ENCODE assay signal across 8 cellular contexts in the genomic region with DNA sequence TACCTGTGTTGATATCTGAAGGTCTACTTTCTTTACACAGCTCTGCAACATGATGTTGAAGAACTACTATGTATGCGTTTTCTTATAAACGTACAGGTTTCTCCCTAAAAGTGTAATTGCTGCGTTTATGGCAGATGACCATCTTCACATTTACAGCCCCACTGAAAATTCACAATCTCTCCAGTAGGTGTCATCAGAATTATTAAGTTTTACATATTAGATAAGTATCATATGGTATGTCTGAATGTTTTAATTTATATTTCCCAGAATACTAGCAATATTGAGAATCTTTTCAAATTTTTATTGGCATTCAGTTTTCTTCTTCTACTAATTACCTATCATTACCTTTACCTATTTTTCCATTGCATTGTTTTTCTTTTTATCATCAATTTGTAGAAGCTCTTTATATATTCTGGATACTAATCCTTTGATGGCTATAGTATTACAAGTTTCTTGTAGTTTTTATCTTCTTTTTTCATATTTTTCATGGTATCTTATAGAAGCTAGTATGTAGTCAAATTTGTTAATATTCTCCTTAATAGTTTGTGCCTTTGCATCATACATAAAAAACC.
DNase-seq lines count a peak whose midpoint lies in the region; ATAC-seq, FAIRE-seq and TF ChIP-seq lines count a peak whose summit lies in the region.

No MANE protein-coding gene starts in this region.

- no peaks in the 10 kb centered on the region for H3K27me3 ChIP-seq in SU-DHL-6 (ENCODE audit: low read length)
- H3K27me3 ChIP-seq in keratinocyte (ENCODE audit: control insufficient read depth, extremely low read depth, insufficient read depth, low read length), result no peaks in the 10 kb centered on the region

- no peak overlapping the region for H3K27ac ChIP-seq in SU-DHL-6 (ENCODE audit: low read depth, low read length)
- H3K27ac ChIP-seq in keratinocyte (ENCODE audit: control insufficient read depth, insufficient read depth, low read length), result no peak overlapping the region

- no peak for FAIRE-seq in keratinocyte (lab: Jason Lieb, UNC)

- H2AFZ ChIP-seq in SU-DHL-6 (ENCODE audit: low read depth, low read length, severe bottlenecking) (no peak overlapping the region), keratinocyte (ENCODE audit: control insufficient read depth, low read length) (peak overlapping the region; percentile 31)

- peaks cover 7% of the 10 kb centered on the region for H3K4me1 ChIP-seq in keratinocyte (ENCODE audit: control insufficient read depth, extremely low read depth, insufficient read depth, low read length)

- dilution Hi-C loops in keratinocyte (cut with MboI; ENCODE audit: extremely low pct_ligation_motif_present, low sequenced_read_pairs), result no loop called here

- DNase-seq in AML-193 (lab: John Stamatoyannopoulos, UW) (peak; percentile 6 to 23), HFF-Myc (ENCODE audit: extremely low read depth, low read depth) (peak; percentile 21), keratinocyte (ENCODE audit: low read depth, low spot score) (no peak), NCI-H2107 treated with DMSO at 0.1 percent for 48 hours (lab: John Stamatoyannopoulos, UW; ENCODE audit: unreplicated experiment) (no peak), G401 (ENCODE audit: low spot score) (no peak)

- H3K36me3 ChIP-seq in SU-DHL-6 (ENCODE audit: low read length) (no peaks in the 10 kb centered on the region), keratinocyte (ENCODE audit: control insufficient read depth in 2 of 2, extremely low read depth in 1 of 2, insufficient read depth in 2 of 2, low read length in 2 of 2) (no peaks in the 10 kb centered on the region)

- no peaks in the 10 kb centered on the region for H3K9me3 ChIP-seq in SU-DHL-6 (ENCODE audit: insufficient read depth, low read length)
- no peaks in the 10 kb centered on the region for H3K9me3 ChIP-seq in keratinocyte (ENCODE audit: control insufficient read depth, low read depth, low read length)

- H3K4me2 ChIP-seq in SU-DHL-6 (ENCODE audit: low read depth, low read length, poor library complexity, severe bottlenecking) (no peak overlapping the region), keratinocyte (ENCODE audit: control insufficient read depth, extremely low read depth, insufficient read depth, low read depth, low read length) (no peak overlapping the region)

- in situ Hi-C loops in G401 (cut with HindIII; ENCODE audit: low sequenced_read_pairs), result no loop called here

- H3K9ac ChIP-seq in SU-DHL-6 (ENCODE audit: low read length) (no peak overlapping the region), keratinocyte (ENCODE audit: control insufficient read depth, extremely low read depth, insufficient read depth, low read length) (no peak overlapping the region)

- no peaks in the 10 kb centered on the region for H3F3A ChIP-seq in SU-DHL-6 (ENCODE audit: insufficient read depth)

- TF ChIP-seq CTCF in HFF-Myc (IDR thresholded peaks at IDR 0.05; ENCODE audit: low read depth, low read length, missing control alignments) (peak; percentile 28), SU-DHL-6 (IDR thresholded peaks at IDR 0.05; ENCODE audit: insufficient read depth, low read length, poor library complexity, severe bottlenecking) (peak; percentile 27), keratinocyte (optimal IDR thresholded peaks at IDR 0.05 in 1 of 3, IDR thresholded peaks at IDR 0.05 in 1 of 3, conservative IDR thresholded peaks at IDR 0.05 in 1 of 3; ENCODE audit: extremely low read depth in 1 of 3, insufficient read depth in 2 of 3, low read length in 3 of 3) (peak in 2 of 3 experiments; percentile 28 to 55)

- H3K4me3 ChIP-seq in HFF-Myc (replicated peaks; ENCODE audit: low read depth, low read length), result no peak overlapping the region
- no peak overlapping the region for H3K4me3 ChIP-seq in SU-DHL-6 (ENCODE audit: insufficient read depth, low read length, poor library complexity, severe bottlenecking)
- H3K4me3 ChIP-seq in keratinocyte (ENCODE audit: control insufficient read depth in 2 of 3, extremely low read depth in 1 of 3, insufficient read depth in 2 of 3, low read depth in 1 of 3, low read length in 3 of 3), result no peak overlapping the region

- no peaks in the 10 kb centered on the region for H3K9me1 ChIP-seq in keratinocyte (ENCODE audit: control insufficient read depth, extremely low read depth, insufficient read depth, low read length)

- H3K79me2 ChIP-seq in SU-DHL-6 (ENCODE audit: insufficient read depth, low read length) (no peaks in the 10 kb centered on the region), keratinocyte (ENCODE audit: control insufficient read depth, insufficient read depth, low read length) (no peaks in the 10 kb centered on the region)

- ATAC-seq in HG02588 (IDR thresholded peaks at IDR 0.05; ENCODE audit: unreplicated experiment) (no peak), HG02870 (IDR thresholded peaks at IDR 0.05; ENCODE audit: unreplicated experiment) (no peak)

- no peaks in the 10 kb centered on the region for H4K20me1 ChIP-seq in SU-DHL-6 (ENCODE audit: low read depth, low read length)
- no peaks in the 10 kb centered on the region for H4K20me1 ChIP-seq in keratinocyte (ENCODE audit: control insufficient read depth, extremely low read depth, insufficient read depth, low read length)

- no peaks in the 10 kb centered on the region for H3K9me2 ChIP-seq in SU-DHL-6 (replicated peaks; ENCODE audit: insufficient read depth, low read length)

Comparison
In these comparisons a context has a peak if more than half of its experiments do, and no peak if none do; other contexts are left out.
1. DNase-seq: peak in AML-193 (2 of 2) and HFF-Myc (single experiment); none in keratinocyte (single experiment), NCI-H2107 treated with DMSO at 0.1 percent for 48 hours (single experiment) and G401 (single experiment).
2. Peak in every context shown above with its lines, with median percentiles within 50 percentile points of each other: CTCF ChIP-seq.